ENCODE assay signal across 8 cellular contexts in genomic region chr5:150272531-150272930, GRCh38.
DNase-seq lines count a peak whose midpoint lies in the region; ATAC-seq and TF ChIP-seq lines count a peak whose summit lies in the region.

No MANE protein-coding gene starts in this region.

- ATAC-seq in GM19351 (IDR thresholded peaks at IDR 0.05; ENCODE audit: unreplicated experiment) = no peak

- no peaks in the 10 kb centered on the region for H3K27me3 ChIP-seq in adipocyte (replicated peaks; ENCODE audit: control insufficient read depth, insufficient read depth, low read length)

- H3K9ac ChIP-seq in adipocyte (ENCODE audit: low read length) = no peak overlapping the region

- no peak overlapping the region for H3K4me3 ChIP-seq in LNCaP clone FGC (ENCODE audit: low read depth, low read length)
- H3K4me3 ChIP-seq in adipocyte (ENCODE audit: low read length) = no peak overlapping the region

- DNase-seq in ELF-1 (ENCODE audit: low read depth, low spot score) (peak; percentile 75), LNCaP clone FGC (ENCODE audit: low read depth) (no peak), adipocyte (ENCODE audit: low read depth) (peak; percentile 40), iPS-NIHi7 (ENCODE audit: extremely low spot score) (peak; percentile 79), OCI-M2 (lab: John Stamatoyannopoulos, UW; ENCODE audit: unreplicated experiment) (no peak)
- DNase-seq in activated CD4-positive, alpha-beta T cell treated with anti-CD3 and anti-CD28 coated beads, Interleukin-2, amount 50 U/mL, for 48 hours = no peak
- DNase-seq in activated CD8-positive, alpha-beta memory T cell treated with anti-CD3 and anti-CD28 coated beads, Interleukin-2, amount 50 U/mL, for 4 hours = no peak

- no peaks in the 10 kb centered on the region for H3K36me3 ChIP-seq in adipocyte (ENCODE audit: control insufficient read depth, insufficient read depth, low read length, severe bottlenecking)

- TF ChIP-seq CTCF in LNCaP clone FGC (IDR thresholded peaks at IDR 0.05; ENCODE audit: control insufficient read depth, extremely low read depth, insufficient read depth) = peak; percentile 48

- H3K9me3 ChIP-seq in adipocyte (ENCODE audit: control insufficient read depth, low read length) = no peaks in the 10 kb centered on the region

- H3K4me1 ChIP-seq in adipocyte (ENCODE audit: control insufficient read depth, insufficient read depth, low read length) = no peaks in the 10 kb centered on the region

Comparison
In these comparisons a context has a peak if more than half of its experiments do, and no peak if none do; other contexts are left out.
1. DNase-seq: peak in ELF-1 (single experiment), adipocyte (single experiment) and iPS-NIHi7 (single experiment); none in LNCaP clone FGC (single experiment), activated CD4-positive, alpha-beta T cell treated with anti-CD3 and anti-CD28 coated beads, Interleukin-2, amount 50 U/mL, for 48 hours (0 of 2), activated CD8-positive, alpha-beta memory T cell treated with anti-CD3 and anti-CD28 coated beads, Interleukin-2, amount 50 U/mL, for 4 hours (single experiment) and OCI-M2 (single experiment).